Comparison of ENCODE assay signal across 11 cellular contexts in the genomic region with DNA sequence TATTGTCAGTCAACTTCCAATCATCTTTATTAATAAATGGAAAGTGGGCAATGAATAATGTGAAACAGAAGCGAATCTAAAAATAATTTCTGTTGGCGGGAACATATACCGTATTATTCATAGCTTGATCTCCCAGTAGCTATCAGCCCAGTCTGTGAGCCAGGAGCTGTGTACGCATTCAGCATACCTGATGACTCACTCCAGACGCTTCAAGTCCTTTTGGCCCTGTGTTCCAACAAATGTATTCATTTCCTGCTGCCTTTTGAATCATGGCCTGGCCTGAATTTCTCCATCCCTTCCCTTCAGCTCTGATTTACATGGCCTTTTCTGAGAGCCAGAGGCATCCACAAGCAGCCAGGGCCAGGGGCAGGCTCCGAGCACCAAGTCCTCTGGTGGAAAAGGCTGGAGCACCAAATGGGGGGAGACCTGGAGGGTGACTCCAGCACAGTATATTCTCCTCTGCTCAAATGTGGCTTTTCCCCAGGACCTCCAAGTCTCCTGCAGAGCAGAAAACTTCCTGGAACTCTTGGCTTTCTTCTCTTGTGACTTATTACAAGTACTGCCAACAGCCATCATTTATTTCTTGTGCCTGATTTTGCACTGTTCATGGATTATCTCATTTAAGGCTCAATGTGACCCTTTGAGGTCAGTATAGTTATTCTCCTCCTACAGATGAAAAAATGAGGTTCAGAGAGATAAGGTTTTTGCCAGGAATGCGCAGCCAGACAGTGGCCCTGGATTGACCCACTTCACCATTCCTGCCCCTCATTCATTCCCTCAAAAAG.
DNase-seq lines count a peak whose midpoint lies in the region; ATAC-seq, FAIRE-seq and TF ChIP-seq lines count a peak whose summit lies in the region.
"Had no signal": no experiment of that assay in that cellular context is flagged by ENCODE, and none has a peak within 500 bp of the region (broad histone marks: within the 10 kb centered on the region; RNA-seq: fewer than 3 reads in every experiment).

No MANE protein-coding gene starts in this region.

- ATAC-seq in HG03432 (IDR thresholded peaks at IDR 0.05; ENCODE audit: unreplicated experiment) = no peak

- H3K4me3 ChIP-seq in astrocyte of the spinal cord (ENCODE audit: low read depth, low read length) = no peak overlapping the region
- H3K4me3 ChIP-seq: spleen, tibial nerve had no signal

- FAIRE-seq in urothelium cell line (lab: Jason Lieb, UNC) = peak; percentile 87

- no peak for TF ChIP-seq CTCF in astrocyte of the spinal cord (IDR thresholded peaks at IDR 0.05; ENCODE audit: low read depth, low read length)

- DNase-seq in NCI-H510A (lab: John Stamatoyannopoulos, UW) (peak; percentile 36), NCI-H510A treated with DMSO at 0.1 percent for 48 hours (lab: John Stamatoyannopoulos, UW) (no peak), astrocyte of the spinal cord (ENCODE audit: low read depth, low spot score) (peak; percentile 97), kidney glomerular epithelial cell (lab: John Stamatoyannopoulos, UW) (peak; percentile 64), urothelium cell line (ENCODE audit: low spot score) (peak; percentile 90), activated gamma-delta T cell treated with Interleukin-2 at 50 U/mL for 16 hours (no peak), GF-D8 (lab: John Stamatoyannopoulos, UW) (no peak)
- DNase-seq: foreskin melanocyte, spleen had no signal

- in situ Hi-C loops in astrocyte of the spinal cord (cut with HindIII; ENCODE audit: low sequenced_read_pairs) = no loop called here

Comparison
In these comparisons a context has a peak if more than half of its experiments do, and no peak if none do; other contexts are left out.
1. DNase-seq: peak in NCI-H510A (single experiment), astrocyte of the spinal cord (single experiment), kidney glomerular epithelial cell (single experiment) and urothelium cell line (single experiment); none in NCI-H510A treated with DMSO at 0.1 percent for 48 hours (single experiment), activated gamma-delta T cell treated with Interleukin-2 at 50 U/mL for 16 hours (single experiment) and GF-D8 (single experiment).